In genomic region chr1:40664791-40665190, GRCh38 we compare ENCODE assay signal across 8 cellular contexts. TPM values are rescaled to one million over a fixed set of nuclear protein-coding genes. Genes with fewer than 3 reads are reported as not detected.
DNase-seq lines count a peak whose midpoint lies in the region; ATAC-seq and TF ChIP-seq lines count a peak whose summit lies in the region.

No MANE protein-coding gene starts in this region.

- H3K27ac Mint-ChIP-seq in CD4-positive, alpha-beta T cell = no peak overlapping the region
- no peak overlapping the region for H3K27ac Mint-ChIP-seq in neural progenitor cell

- H2AFZ ChIP-seq in neural progenitor cell (replicated peaks) = peak overlapping the region; percentile 55

- H3K4me3 ChIP-seq in HUES64 (ENCODE audit: low read length) (peak overlapping the region; percentile 72), neural progenitor cell (peak overlapping the region; percentile 61)

- H3F3A ChIP-seq in neural progenitor cell (ENCODE audit: low read depth) = no peaks in the 10 kb centered on the region

- H3K4me1 Mint-ChIP-seq in CD4-positive, alpha-beta T cell (ENCODE audit: low read depth) = peaks cover 27% of the 10 kb centered on the region
- H3K4me1 Mint-ChIP-seq in neural progenitor cell = peaks cover 22% of the 10 kb centered on the region

- peak overlapping the region; percentile 84 for H3K4me3 Mint-ChIP-seq in CD4-positive, alpha-beta T cell
- peak overlapping the region; percentile 93 for H3K4me3 Mint-ChIP-seq in neural progenitor cell

- H3K9ac ChIP-seq in HUES64 (ENCODE audit: low read depth, low read length) (no peak overlapping the region), neural progenitor cell (no peak overlapping the region)

- no peaks in the 10 kb centered on the region for H3K79me2 ChIP-seq in neural progenitor cell (ENCODE audit: low read depth)

- H3K27me3 ChIP-seq in CD4-positive, alpha-beta T cell (ENCODE audit: control insufficient read depth, insufficient read depth, low read length) = no peaks in the 10 kb centered on the region
- H3K27me3 ChIP-seq in HUES64 (ENCODE audit: insufficient read depth, low read length) (no peaks in the 10 kb centered on the region), neural progenitor cell (no peaks in the 10 kb centered on the region)

- CTCF ChIA-PET in CD4-positive, alpha-beta T cell (lab: Charles Lee) = interaction anchor here (1.4 kb wide), 1 partner anchor 24 kb away, joined by 3 read pairs; no protein-coding TSS in a partner anchor
- CTCF ChIA-PET in GM10248 (lab: Yijun Ruan, JAX) = interaction anchor here (0.9 to 2.6 kb wide), 8 partner anchors 9 to 109 kb away, joined by 3 to 4 read pairs (median 4); no protein-coding TSS in a partner anchor

- H3K4me1 ChIP-seq in HUES64 (ENCODE audit: insufficient read depth, low read length) (peaks cover 32% of the 10 kb centered on the region), neural progenitor cell (peaks cover 17% of the 10 kb centered on the region)

- H3K36me3 ChIP-seq in HUES64 (ENCODE audit: insufficient read depth, low read length) = no peaks in the 10 kb centered on the region
- H3K36me3 ChIP-seq in neural progenitor cell = no peaks in the 10 kb centered on the region

- H3K9me3 Mint-ChIP-seq in CD4-positive, alpha-beta T cell = no peaks in the 10 kb centered on the region
- no peaks in the 10 kb centered on the region for H3K9me3 Mint-ChIP-seq in neural progenitor cell

- no peaks in the 10 kb centered on the region for H3K27me3 Mint-ChIP-seq in CD4-positive, alpha-beta T cell
- peaks cover 7% of the 10 kb centered on the region for H3K27me3 Mint-ChIP-seq in neural progenitor cell (ENCODE audit: insufficient read depth, low read depth)

- peaks cover 24% of the 10 kb centered on the region for H4K20me1 ChIP-seq in neural progenitor cell (ENCODE audit: low read depth)

- peaks cover 3% of the 10 kb centered on the region for H3K36me3 Mint-ChIP-seq in CD4-positive, alpha-beta T cell (ENCODE audit: low read depth)
- no peaks in the 10 kb centered on the region for H3K36me3 Mint-ChIP-seq in neural progenitor cell

- no peak overlapping the region for H3K27ac ChIP-seq in CD4-positive, alpha-beta T cell (ENCODE audit: low read depth, low read length)
- no peak overlapping the region for H3K27ac ChIP-seq in HUES64 (ENCODE audit: low read depth, low read length)
- H3K27ac ChIP-seq in neural progenitor cell = no peak overlapping the region

- no peak for TF ChIP-seq CTCF in CD4-positive, alpha-beta T cell (IDR thresholded peaks at IDR 0.05)
- TF ChIP-seq CTCF in neural progenitor cell (IDR thresholded peaks at IDR 0.05) (no peak), GM10248 (IDR thresholded peaks at IDR 0.05; ENCODE audit: control extremely low read depth, extremely low read depth, low read depth, missing control alignments) (no peak)

- intact Hi-C loops in CD4-positive, alpha-beta T cell (cut with DNase I, micrococcal nuclease) = loop anchor here (2.0 to 10.0 kb wide), 6 partner anchors 26 to 690 kb away; partner anchors contain the start of genes CITED4 (in 1 of the 2), NFYC (in 1 of the 2) and ZNF684 (in 1 of the 2)

- POLR2A ChIA-PET in CD4-positive, alpha-beta T cell (lab: Charles Lee) = interaction anchor here (1.2 to 5.5 kb wide), 2 partner anchors 9 to 27 kb away, joined by 3 to 34 read pairs; partner anchors contain the start of gene NFYC
- POLR2A ChIA-PET in GM10248 (lab: Yijun Ruan, JAX) = no interaction called here

- WGBS in HUES64 = 24% methylated on average over 2 of the region's 2 CpGs

- peak overlapping the region; percentile 73 for H3K4me2 ChIP-seq in neural progenitor cell

- H3K9me3 ChIP-seq in CD4-positive, alpha-beta T cell (ENCODE audit: control insufficient read depth, low read length) = no peaks in the 10 kb centered on the region
- H3K9me3 ChIP-seq in HUES64 (ENCODE audit: insufficient read depth, low read depth, low read length) = no peaks in the 10 kb centered on the region
- H3K9me3 ChIP-seq in neural progenitor cell (ENCODE audit: low read depth) = no peaks in the 10 kb centered on the region

- no peak for DNase-seq in CD4-positive, alpha-beta T cell
- DNase-seq in cerebellar cortex (ENCODE audit: low spot score) (peak; percentile 60), neural progenitor cell (ENCODE audit: low spot score) (no peak), GM10248 (ENCODE audit: extremely low spot score) (no peak), NCI-H82 treated with DMSO at 0.1 percent for 48 hours (lab: John Stamatoyannopoulos, UW; ENCODE audit: unreplicated experiment) (no peak), NCI-H526 treated with DMSO at 0.1 percent for 48 hours (lab: John Stamatoyannopoulos, UW) (no peak), A172 (ENCODE audit: low spot score) (no peak)

- ATAC-seq in CD4-positive, alpha-beta T cell (ENCODE audit: poor library complexity) = no peak

RNA-seq across cellular contexts. Expression of gene RIMS3, which starts 0.7 kb away (rescaled TPM):
- total RNA-seq in CD4-positive, alpha-beta T cell = 1 to 10 TPM in 1 of 2 experiments, under 1 TPM in 1; 0.99 to 1.1 TPM
- polyA plus RNA-seq in HUES64 (2013, experiment 1 of 2) = 7.3 TPM
- polyA plus RNA-seq in HUES64 (2013, experiment 2 of 2) = 11.2 TPM
- total RNA-seq in neural progenitor cell (ENCODE audit: low replicate concordance) = 17.2 and 27.1 TPM in 2 replicates
- 3.1 and 3.6 TPM in 2 replicates for total RNA-seq in A172 (2014; rRNA removed; shearing (Covaris generic))

RNA-seq across cellular contexts. Expression of gene NFYC, which starts 26.7 kb away (rescaled TPM):
- total RNA-seq in CD4-positive, alpha-beta T cell = 10 to 100 TPM; 28.6 to 35.2 TPM
- 44.5 TPM for polyA plus RNA-seq in HUES64 (2013, experiment 1 of 2)
- polyA plus RNA-seq in HUES64 (2013, experiment 2 of 2) = 43.1 TPM
- total RNA-seq in neural progenitor cell (ENCODE audit: low replicate concordance) = 38.0 and 61.3 TPM in 2 replicates
- total RNA-seq in A172 (2014; rRNA removed; shearing (Covaris generic)) = 27.3 and 28.2 TPM in 2 replicates
